8 cellular contexts compared by ENCODE assay signal in genomic region chr18:12702221-12703095, GRCh38. TPM values are rescaled to one million over a fixed set of nuclear protein-coding genes. Genes with fewer than 3 reads are reported as not detected.
DNase-seq lines count a peak whose midpoint lies in the region; ATAC-seq and TF ChIP-seq lines count a peak whose summit lies in the region.

A gene with protein sequence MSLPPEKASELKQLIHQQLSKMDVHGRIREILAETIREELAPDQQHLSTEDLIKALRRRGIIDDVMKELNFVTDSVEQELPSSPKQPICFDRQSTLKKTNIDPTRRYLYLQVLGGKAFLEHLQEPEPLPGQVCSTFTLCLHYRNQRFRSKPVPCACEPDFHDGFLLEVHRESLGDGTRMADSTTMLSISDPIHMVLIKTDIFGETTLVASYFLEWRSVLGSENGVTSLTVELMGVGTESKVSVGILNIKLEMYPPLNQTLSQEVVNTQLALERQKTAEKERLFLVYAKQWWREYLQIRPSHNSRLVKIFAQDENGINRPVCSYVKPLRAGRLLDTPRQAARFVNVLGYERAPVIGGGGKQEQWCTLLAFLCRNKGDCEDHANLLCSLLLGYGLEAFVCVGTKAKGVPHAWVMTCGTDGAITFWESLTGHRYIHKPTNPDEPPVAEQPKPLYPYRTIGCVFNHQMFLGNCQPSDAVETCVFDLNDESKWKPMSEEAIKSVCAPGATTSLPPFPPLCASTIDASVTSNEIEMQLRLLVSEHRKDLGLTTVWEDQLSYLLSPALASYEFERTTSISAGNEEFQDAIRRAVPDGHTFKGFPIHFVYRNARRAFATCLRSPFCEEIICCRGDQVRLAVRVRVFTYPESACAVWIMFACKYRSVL (minus strand): TSS chr18:12702723. CDS start chr18:12702548, 175 bp downstream.
PSMG2 (plus strand) TSS chr18:12703042; CDS start chr18:12703108, 66 bp downstream.

- H3K27me3 ChIP-seq in layer of hippocampus (ENCODE audit: control insufficient read depth, insufficient read depth, low read length): no peaks in the 10 kb centered on the region

- H3K36me3 Mint-ChIP-seq in activated CD4-positive, alpha-beta T cell treated with anti-CD3 and anti-CD28 coated beads for 36 hours (ENCODE audit: low read depth): peaks cover 23% of the 10 kb centered on the region
- peaks cover 7% of the 10 kb centered on the region for H3K36me3 Mint-ChIP-seq in chondrocyte (ENCODE audit: low read depth)

- H3K4me3 Mint-ChIP-seq in activated CD4-positive, alpha-beta T cell treated with anti-CD3 and anti-CD28 coated beads for 36 hours: peak within 1 kb of the TSS; percentile 96
- peak within 1 kb of the TSS; percentile 88 for H3K4me3 Mint-ChIP-seq in chondrocyte (ENCODE audit: unreplicated experiment)

- intact Hi-C loops in activated CD4-positive, alpha-beta T cell treated with anti-CD3 and anti-CD28 coated beads for 36 hours (cut with DNase I, micrococcal nuclease): loop anchor here (1.0 to 5.0 kb wide), 11 partner anchors 46 to 1024 kb away; partner anchors contain the start of genes AFG3L2 (in 2 of the 2), CEP192 (in 2 of the 2), CHMP1B (in 1 of the 2) and FAM210A (in 1 of the 2)

- no peaks in the 10 kb centered on the region for H3K9me3 Mint-ChIP-seq in activated CD4-positive, alpha-beta T cell treated with anti-CD3 and anti-CD28 coated beads for 36 hours (ENCODE audit: low read depth)
- no peaks in the 10 kb centered on the region for H3K9me3 Mint-ChIP-seq in chondrocyte (ENCODE audit: low read depth)

- peaks cover 30% of the 10 kb centered on the region for H3K4me1 Mint-ChIP-seq in activated CD4-positive, alpha-beta T cell treated with anti-CD3 and anti-CD28 coated beads for 36 hours
- peaks cover 41% of the 10 kb centered on the region for H3K4me1 Mint-ChIP-seq in chondrocyte (ENCODE audit: low read depth)

- POLR2A ChIA-PET in activated CD4-positive, alpha-beta T cell treated with anti-CD3 and anti-CD28 coated beads for 36 hours (lab: Charles Lee): interaction anchor here (0.7 to 2.3 kb wide), 8 partner anchors 19 to 326 kb away, joined by 3 to 12 read pairs (median 4); partner anchors contain the start of genes AFG3L2, CEP192 and PTPN2

- H3K27ac Mint-ChIP-seq in activated CD4-positive, alpha-beta T cell treated with anti-CD3 and anti-CD28 coated beads for 36 hours: peak within 1 kb of the TSS; percentile 96
- peak within 1 kb of the TSS; percentile 99 for H3K27ac Mint-ChIP-seq in chondrocyte (ENCODE audit: unreplicated experiment)

- ATAC-seq in GM19035 (IDR thresholded peaks at IDR 0.05; ENCODE audit: unreplicated experiment) (peak; percentile 79), HG03280 (IDR thresholded peaks at IDR 0.05; ENCODE audit: unreplicated experiment) (peak; percentile 78)
- peak; percentile 85 for ATAC-seq in activated CD4-positive, alpha-beta T cell treated with anti-CD3 and anti-CD28 coated beads for 36 hours

- no peak for TF ChIP-seq CTCF in chondrocyte (IDR thresholded peaks at IDR 0.05)

- no peaks in the 10 kb centered on the region for H3K27me3 Mint-ChIP-seq in activated CD4-positive, alpha-beta T cell treated with anti-CD3 and anti-CD28 coated beads for 36 hours
- no peaks in the 10 kb centered on the region for H3K27me3 Mint-ChIP-seq in chondrocyte (ENCODE audit: low read depth)

- CTCF ChIA-PET in activated CD4-positive, alpha-beta T cell treated with anti-CD3 and anti-CD28 coated beads for 36 hours (lab: Charles Lee): interaction anchor here (0.6 to 1.6 kb wide), 6 partner anchors 20 to 326 kb away, joined by 3 to 5 read pairs (median 4); partner anchors contain the start of gene AFG3L2

- DNase-seq in AG20443 (ENCODE audit: low spot score) (peak; percentile 97), NCI-H524 treated with DMSO at 0.1 percent for 48 hours (lab: John Stamatoyannopoulos, UW) (peak; percentile 22), chondrocyte (ENCODE audit: low spot score) (peak; percentile 94)
- peak; percentile 90 for DNase-seq in activated CD4-positive, alpha-beta T cell treated with anti-CD3 and anti-CD28 coated beads for 36 hours
- peak; percentile 54 to 79 (median 71) for DNase-seq in stimulated activated CD4-positive, alpha-beta T cell treated with anti-CD3 and anti-CD28 coated beads, Interleukin-1b, Interleukin-23, amount 100 ng/mL, for 24 hours (ENCODE audit: low read depth in 4 of 4, low spot score in 1 of 4)

- peak within 1 kb of the TSS; percentile 100 for H3K27ac ChIP-seq in layer of hippocampus (ENCODE audit: low read depth, low read length)

RNA-seq across cellular contexts. Expression of the first gene that starts in this region (rescaled TPM):
- total RNA-seq in activated CD4-positive, alpha-beta T cell treated with anti-CD3 and anti-CD28 coated beads for 36 hours: 10 to 100 TPM; 12.5 to 13.9 TPM
- 5.2 to 6.8 TPM (median 5.8 TPM) in 3 replicates for total RNA-seq in chondrocyte

RNA-seq across cellular contexts. Expression of gene PSMG2, which starts in this region (rescaled TPM):
- 100 to 1,000 TPM; 113 to 118 TPM for total RNA-seq in activated CD4-positive, alpha-beta T cell treated with anti-CD3 and anti-CD28 coated beads for 36 hours
- total RNA-seq in chondrocyte: 44.4 to 48.8 TPM (median 48.7 TPM) in 3 replicates

Comparison
In these comparisons a context has a peak if more than half of its experiments do, and no peak if none do; other contexts are left out.
1. Peak in every context shown above with its lines: DNase-seq, ATAC-seq and H3K27ac ChIP-seq.
2. DNase-seq: peak in every context shown above with its lines; median percentile 97 in AG20443; 94 in chondrocyte; 90 in activated CD4-positive, alpha-beta T cell treated with anti-CD3 and anti-CD28 coated beads for 36 hours; 71 in stimulated activated CD4-positive, alpha-beta T cell treated with anti-CD3 and anti-CD28 coated beads, Interleukin-1b, Interleukin-23, amount 100 ng/mL, for 24 hours; 22 in NCI-H524 treated with DMSO at 0.1 percent for 48 hours.